In the genomic region with DNA sequence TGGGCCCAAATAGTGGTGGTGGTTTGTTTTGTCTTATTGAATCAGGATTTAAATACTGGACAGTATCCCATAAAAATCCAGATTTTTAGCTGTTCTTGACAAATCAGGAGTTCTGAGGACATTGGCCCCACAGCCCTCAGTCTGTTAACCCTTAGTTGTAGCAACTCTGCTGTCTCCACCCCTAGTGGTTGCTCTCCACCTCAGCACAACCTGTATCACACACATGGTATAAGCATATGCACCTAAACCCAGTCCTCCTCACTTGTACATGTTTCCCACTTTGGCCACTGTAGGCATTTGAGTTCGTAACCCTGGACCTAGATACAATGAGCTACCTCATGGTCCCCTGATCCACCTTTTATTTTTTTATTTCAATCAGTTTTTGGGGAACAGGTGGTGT, we compare ENCODE assay signal across 18 cellular contexts.
DNase-seq lines count a peak whose midpoint lies in the region; ATAC-seq, FAIRE-seq and TF ChIP-seq lines count a peak whose summit lies in the region.
"Had no signal": no experiment of that assay in that cellular context is flagged by ENCODE, and none has a peak within 500 bp of the region (broad histone marks: within the 10 kb centered on the region; RNA-seq: fewer than 3 reads in every experiment).

No MANE protein-coding gene starts in this region.

- CTCF ChIA-PET in K562 (lab: Yijun Ruan, JAX; ENCODE audit: low intra/inter-chr PET ratio), result no interaction called here

- WGBS in K562 (ENCODE audit: insufficient coverage, low coverage, missing lambda C conversion rate), result 91% methylated on average over 1 of the region's 1 CpG
- no CpG with 5 or more reads among the region's 1 CpG for WGBS in mesendoderm (ENCODE audit: extremely low coverage, insufficient coverage, low lambda C conversion rate)

- no TSS peak for BruUV-seq in K562 (replicated peaks; lab: Mats Ljungman, UMichigan)

- no peak overlapping the region for H4K8ac ChIP-seq in mesendoderm (ENCODE audit: low read depth, low read length)

- peaks cover 10% of the 10 kb centered on the region; the same call in 1 of the 2 replicates for H3K36me3 ChIP-seq in Loucy (ENCODE audit: insufficient read depth, low read length)
- H3K36me3 ChIP-seq in K562 (ENCODE audit: control insufficient read depth, insufficient read depth, low read length), result no peaks in the 10 kb centered on the region
- no peaks in the 10 kb centered on the region for H3K36me3 ChIP-seq in mesendoderm (ENCODE audit: control insufficient read depth, insufficient read depth, low read length)
- no peaks in the 10 kb centered on the region for H3K36me3 ChIP-seq in MM.1S (replicated peaks; ENCODE audit: insufficient read depth, low read length)

- FAIRE-seq in K562 (lab: Jason Lieb, UNC), result no peak
- FAIRE-seq: GM12878, GM18507, HTR-8/SVneo had no signal

- no peaks in the 10 kb centered on the region for H3K27me3 ChIP-seq in Loucy (ENCODE audit: insufficient read depth, low read length, poor library complexity, severe bottlenecking)
- H3K27me3 ChIP-seq in K562 (ENCODE audit: control insufficient read depth in 2 of 2, insufficient read depth in 2 of 2, low read length in 2 of 2), result no peaks in the 10 kb centered on the region
- H3K27me3 ChIP-seq in mesendoderm (ENCODE audit: insufficient read depth, low read length, poor library complexity), result no peaks in the 10 kb centered on the region
- no peaks in the 10 kb centered on the region for H3K27me3 ChIP-seq in MM.1S (replicated peaks; ENCODE audit: insufficient read depth, low read length)
- H3K27me3 ChIP-seq: BLaER1 had no signal

- no peaks in the 10 kb centered on the region for H3K4me1 ChIP-seq in Loucy (ENCODE audit: insufficient read depth, low read length, poor library complexity, severe bottlenecking)
- no peaks in the 10 kb centered on the region for H3K4me1 ChIP-seq in K562 (replicated peaks in 1 of 2; ENCODE audit: control insufficient read depth in 2 of 2, insufficient read depth in 2 of 2, low read length in 2 of 2)
- H3K4me1 ChIP-seq in mesendoderm (ENCODE audit: control insufficient read depth, low read depth, low read length), result no peaks in the 10 kb centered on the region
- no peaks in the 10 kb centered on the region for H3K4me1 ChIP-seq in MM.1S (ENCODE audit: low read length)
- H3K4me1 ChIP-seq: BLaER1, Caco-2 had no signal

- H3K4me1 Mint-ChIP-seq in activated naive CD8-positive, alpha-beta T cell treated with anti-CD3 and anti-CD28 coated beads, Interleukin-2, amount 50 U/mL, for 24 hours, result peaks cover 8% of the 10 kb centered on the region
- peaks cover 13% of the 10 kb centered on the region for H3K4me1 Mint-ChIP-seq in activated naive CD8-positive, alpha-beta T cell treated with anti-CD3 and anti-CD28 coated beads for 36 hours

- H3K79me1 ChIP-seq in mesendoderm (ENCODE audit: low read length), result no peaks in the 10 kb centered on the region

- H3K79me2 ChIP-seq in Loucy (ENCODE audit: insufficient read depth, low read length) (0 out of 2 replicates have a peak, but pooled peaks cover 3% of the 10 kb centered on the region), K562 (ENCODE audit: control insufficient read depth, insufficient read depth, low read length) (no peaks in the 10 kb centered on the region), mesendoderm (ENCODE audit: control insufficient read depth, insufficient read depth, low read length) (no peaks in the 10 kb centered on the region), MM.1S (ENCODE audit: low read length) (0 out of 2 replicates have a peak, but pooled peaks cover 12% of the 10 kb centered on the region)

- in situ Hi-C loops in K562 (cut with MboI), result no loop called here

- no peak overlapping the region for H2BK5ac ChIP-seq in mesendoderm (ENCODE audit: low read length)

- peak; percentile 33 for ATAC-seq in activated naive CD8-positive, alpha-beta T cell treated with anti-CD3 and anti-CD28 coated beads, Interleukin-2, amount 50 U/mL, for 24 hours
- peak; percentile 69 for ATAC-seq in K562
- ATAC-seq: GM12878 had no signal

- H3K23ac ChIP-seq in mesendoderm (ENCODE audit: low read length), result no peak overlapping the region

- no peak for DNase-seq in activated naive CD8-positive, alpha-beta T cell treated with anti-CD3 and anti-CD28 coated beads, Interleukin-2, amount 50 U/mL, for 24 hours
- no peak for DNase-seq in activated naive CD8-positive, alpha-beta T cell treated with anti-CD3 and anti-CD28 coated beads for 36 hours
- DNase-seq in K562 (ENCODE audit: extremely low read depth in 1 of 4, low spot score in 3 of 4), result no peak
- DNase-seq in mesendoderm, result peak; percentile 6
- DNase-seq in NAMALWA (ENCODE audit: low spot score), result no peak
- DNase-seq in NCI-H1417 treated with DMSO at 0.1 percent for 48 hours (lab: John Stamatoyannopoulos, UW), result no peak
- DNase-seq in MM.1S, result no peak
- DNase-seq: AML-193; Caco-2; CD8-positive, alpha-beta memory T cell; GF-D8; H7 had no signal

- H4K20me1 ChIP-seq in Loucy (ENCODE audit: insufficient read depth, low read length, poor library complexity, severe bottlenecking) (no peaks in the 10 kb centered on the region), K562 (replicated peaks; ENCODE audit: control insufficient read depth, insufficient read depth, low read length) (no peaks in the 10 kb centered on the region), MM.1S (ENCODE audit: insufficient read depth, low read length) (no peaks in the 10 kb centered on the region)
- H4K20me1 ChIP-seq: BLaER1 had no signal

- no peaks in the 10 kb centered on the region for H3K9me1 ChIP-seq in K562 (ENCODE audit: control insufficient read depth, insufficient read depth, low read length)

- H3K4ac ChIP-seq in mesendoderm (ENCODE audit: low read depth, low read length), result no peak overlapping the region

- intact Hi-C loops in K562 (cut with micrococcal nuclease), result no loop called here

- H2BK15ac ChIP-seq in mesendoderm (replicated peaks; ENCODE audit: low read depth), result no peak overlapping the region

- H3K27me3 Mint-ChIP-seq in activated naive CD8-positive, alpha-beta T cell treated with anti-CD3 and anti-CD28 coated beads, Interleukin-2, amount 50 U/mL, for 24 hours, result no peaks in the 10 kb centered on the region
- no peaks in the 10 kb centered on the region for H3K27me3 Mint-ChIP-seq in activated naive CD8-positive, alpha-beta T cell treated with anti-CD3 and anti-CD28 coated beads for 36 hours

- no peaks in the 10 kb centered on the region; the same call in 1 of the 2 replicates for H3K9me3 ChIP-seq in Loucy (ENCODE audit: insufficient read depth, low read depth, low read length)
- H3K9me3 ChIP-seq in K562 (replicated peaks; ENCODE audit: control insufficient read depth, insufficient read depth, low read depth, low read length), result no peaks in the 10 kb centered on the region
- H3K9me3 ChIP-seq in MM.1S (replicated peaks; ENCODE audit: insufficient read depth, low read length), result no peaks in the 10 kb centered on the region
- H3K9me3 ChIP-seq: Caco-2 had no signal

- no peak overlapping the region for H3K56ac ChIP-seq in mesendoderm (ENCODE audit: low read length)

- no peak overlapping the region for H3K4me3 Mint-ChIP-seq in activated naive CD8-positive, alpha-beta T cell treated with anti-CD3 and anti-CD28 coated beads, Interleukin-2, amount 50 U/mL, for 24 hours
- no peak overlapping the region for H3K4me3 Mint-ChIP-seq in activated naive CD8-positive, alpha-beta T cell treated with anti-CD3 and anti-CD28 coated beads for 36 hours
- H3K4me3 Mint-ChIP-seq: CD8-positive, alpha-beta memory T cell had no signal

- H3K36me3 Mint-ChIP-seq in activated naive CD8-positive, alpha-beta T cell treated with anti-CD3 and anti-CD28 coated beads, Interleukin-2, amount 50 U/mL, for 24 hours (ENCODE audit: low read depth), result peaks cover 79% of the 10 kb centered on the region
- peaks cover 79% of the 10 kb centered on the region for H3K36me3 Mint-ChIP-seq in activated naive CD8-positive, alpha-beta T cell treated with anti-CD3 and anti-CD28 coated beads for 36 hours

- H3K18ac ChIP-seq in mesendoderm (ENCODE audit: low read length), result no peak overlapping the region

- TF ChIP-seq EP300 in K562 (IDR thresholded peaks at IDR 0.05; ENCODE audit: low read length), result no peak

- 0 out of 2 replicates have a peak, but pooled peaks have one; percentile 12 for TF ChIP-seq CTCF in Loucy (conservative IDR thresholded peaks at IDR 0.05; ENCODE audit: low read length)
- TF ChIP-seq CTCF in K562 (IDR thresholded peaks at IDR 0.05 in 2 of 3, conservative IDR thresholded peaks at IDR 0.05 in 1 of 3; ENCODE audit: insufficient read depth in 2 of 3, low read depth in 1 of 3, low read length in 3 of 3), result no peak
- no peak for TF ChIP-seq CTCF in MM.1S (IDR thresholded peaks at IDR 0.05; ENCODE audit: low read length)

- H3K27ac Mint-ChIP-seq in activated naive CD8-positive, alpha-beta T cell treated with anti-CD3 and anti-CD28 coated beads, Interleukin-2, amount 50 U/mL, for 24 hours, result no peak overlapping the region
- no peak overlapping the region for H3K27ac Mint-ChIP-seq in activated naive CD8-positive, alpha-beta T cell treated with anti-CD3 and anti-CD28 coated beads for 36 hours

- H3K4me2 ChIP-seq in Loucy (ENCODE audit: low read depth, low read length, poor library complexity, severe bottlenecking), result no peak overlapping the region
- H3K4me2 ChIP-seq in K562 (ENCODE audit: insufficient read depth, low read length), result no peak overlapping the region
- no peak overlapping the region for H3K4me2 ChIP-seq in mesendoderm (ENCODE audit: low read length)
- no peak overlapping the region for H3K4me2 ChIP-seq in MM.1S (ENCODE audit: low read depth, low read length)
- H3K4me2 ChIP-seq: BLaER1 had no signal

- no peak overlapping the region for H3K27ac ChIP-seq in K562 (ENCODE audit: extremely low read depth, low read depth, low read length)
- H3K27ac ChIP-seq in mesendoderm (ENCODE audit: low read depth, low read length), result no peak overlapping the region
- no peak overlapping the region for H3K27ac ChIP-seq in MM.1S (ENCODE audit: low read length)
- H3K27ac ChIP-seq: 22Rv1, BLaER1 had no signal

- no peak overlapping the region for H2AK5ac ChIP-seq in mesendoderm (ENCODE audit: low read length)

- no peak for TF ChIP-seq POLR2A in K562 (conservative IDR thresholded peaks at IDR 0.05)

- H4K5ac ChIP-seq in mesendoderm (ENCODE audit: low read length), result no peak overlapping the region

- H3K9ac ChIP-seq in Loucy (ENCODE audit: low read depth, low read length, poor library complexity, severe bottlenecking), result no peak overlapping the region
- no peak overlapping the region for H3K9ac ChIP-seq in K562 (ENCODE audit: insufficient read depth in 1 of 2, low read depth in 2 of 2, low read length in 2 of 2)
- no peak overlapping the region for H3K9ac ChIP-seq in mesendoderm (ENCODE audit: low read length)
- H3K9ac ChIP-seq in MM.1S (ENCODE audit: low read length), result no peak overlapping the region
- H3K9ac ChIP-seq: BLaER1 had no signal

- no peak for TF ChIP-seq RAD21 in K562 (CRISPR knock-in tag; conservative IDR thresholded peaks at IDR 0.05 in 1 of 2, IDR thresholded peaks at IDR 0.05 in 1 of 2)

- H3K4me3 ChIP-seq in Loucy (ENCODE audit: low read length, poor library complexity, severe bottlenecking), result no peak overlapping the region
- H3K4me3 ChIP-seq in K562, result no peak overlapping the region
- no peak overlapping the region for H3K4me3 ChIP-seq in mesendoderm (ENCODE audit: low read length)
- H3K4me3 ChIP-seq in MM.1S (ENCODE audit: low read length), result no peak overlapping the region
- H3K4me3 ChIP-seq: BLaER1, GM12878 had no signal

- H3K9me2 ChIP-seq in Loucy (replicated peaks; ENCODE audit: low read depth, low read length), result no peaks in the 10 kb centered on the region
- H3K9me2 ChIP-seq in MM.1S (replicated peaks; ENCODE audit: insufficient read depth, low read length), result no peaks in the 10 kb centered on the region

- H2BK120ac ChIP-seq in mesendoderm (ENCODE audit: low read depth, low read length), result no peak overlapping the region

- no peaks in the 10 kb centered on the region for H3F3A ChIP-seq in Loucy (ENCODE audit: low read depth)
- H3F3A ChIP-seq in MM.1S (ENCODE audit: insufficient read depth, low read length), result no peaks in the 10 kb centered on the region

- H2AFZ ChIP-seq in Loucy (ENCODE audit: low read length) (no peak overlapping the region), K562 (ENCODE audit: low read depth, low read length) (no peak overlapping the region), MM.1S (ENCODE audit: low read length) (no peak overlapping the region)

- POLR2A ChIA-PET in K562 (lab: Yijun Ruan, JAX), result no interaction called here

- H3K9me3 Mint-ChIP-seq in activated naive CD8-positive, alpha-beta T cell treated with anti-CD3 and anti-CD28 coated beads, Interleukin-2, amount 50 U/mL, for 24 hours, result peaks cover 21% of the 10 kb centered on the region
- H3K9me3 Mint-ChIP-seq in activated naive CD8-positive, alpha-beta T cell treated with anti-CD3 and anti-CD28 coated beads for 36 hours, result peaks cover 22% of the 10 kb centered on the region
